ENCODE assay signal across 8 cellular contexts in the genomic region with DNA sequence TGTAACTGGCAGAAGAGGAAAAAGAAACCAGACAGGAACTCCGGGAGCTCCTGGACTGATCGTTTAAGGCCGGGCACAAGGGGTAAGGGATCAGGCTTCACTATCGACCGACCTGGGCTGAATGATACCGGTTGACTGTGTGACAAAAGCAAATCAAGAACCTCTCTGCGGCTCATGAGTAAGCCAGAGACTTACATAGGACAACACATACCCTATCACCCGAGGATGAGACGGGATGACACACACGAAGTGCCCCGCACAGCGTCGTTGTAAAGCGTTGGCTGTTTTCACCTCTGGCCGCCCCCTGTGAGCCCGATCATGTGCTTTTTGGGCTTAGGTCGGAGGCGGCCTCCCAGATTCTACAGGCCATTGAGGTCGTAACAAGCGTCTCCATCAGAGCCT. TPM values are rescaled to one million over a fixed set of nuclear protein-coding genes. Genes with fewer than 3 reads are reported as not detected.
DNase-seq lines count a peak whose midpoint lies in the region; ATAC-seq and TF ChIP-seq lines count a peak whose summit lies in the region.

No MANE protein-coding gene starts in this region.

- no peaks in the 10 kb centered on the region for H3K36me3 Mint-ChIP-seq in progenitor cell of endocrine pancreas (ENCODE audit: insufficient read depth)

- H3K4me1 ChIP-seq in MM.1S (ENCODE audit: low read length): 0 out of 2 replicates have a peak, but pooled peaks cover 9% of the 10 kb centered on the region
- no peaks in the 10 kb centered on the region for H3K4me1 ChIP-seq in aorta (ENCODE audit: control insufficient read depth in 1 of 2, insufficient read depth in 2 of 2, low read length in 2 of 2)

- H3K27me3 ChIP-seq in MM.1S (replicated peaks; ENCODE audit: insufficient read depth, low read length): no peaks in the 10 kb centered on the region
- H3K27me3 ChIP-seq in aorta (ENCODE audit: control insufficient read depth in 1 of 2, insufficient read depth in 2 of 2, low read length in 1 of 2): no peaks in the 10 kb centered on the region

- peak overlapping the region; percentile 72 for H2AFZ ChIP-seq in MM.1S (ENCODE audit: low read length)

- H3F3A ChIP-seq in MM.1S (ENCODE audit: insufficient read depth, low read length): peaks cover 24% of the 10 kb centered on the region

- H3K9ac ChIP-seq in MM.1S (ENCODE audit: low read length): peak overlapping the region; percentile 10; the same call in 1 of the 2 replicates

- H3K9me3 ChIP-seq in MM.1S (replicated peaks; ENCODE audit: insufficient read depth, low read length): no peaks in the 10 kb centered on the region
- H3K9me3 ChIP-seq in aorta (ENCODE audit: control insufficient read depth, low read length): no peaks in the 10 kb centered on the region

- DNase-seq in activated CD8-positive, alpha-beta memory T cell treated with anti-CD3 and anti-CD28 coated beads for 1 hour (ENCODE audit: extremely low read depth in 1 of 2, low read depth in 1 of 2): peak; percentile 42 to 53
- no peak for DNase-seq in activated CD8-positive, alpha-beta memory T cell treated with anti-CD3 and anti-CD28 coated beads for 24 hours
- DNase-seq in MM.1S (no peak), fibroblast of mammary gland (ENCODE audit: low read depth) (peak; percentile 37), progenitor cell of endocrine pancreas (ENCODE audit: low spot score, unreplicated experiment) (peak; percentile 22), aorta (no peak), NCI-H2196 treated with DMSO at 0.1 percent for 48 hours (lab: John Stamatoyannopoulos, UW; ENCODE audit: unreplicated experiment) (no peak)
- DNase-seq in activated T-cell treated with anti-CD3 and anti-CD28 coated beads, Interleukin-2, amount 50 U/mL, for 48 hours: peak; percentile 82 to 85

- H3K4me1 Mint-ChIP-seq in progenitor cell of endocrine pancreas (ENCODE audit: low read depth): peaks cover 37% of the 10 kb centered on the region

- peak overlapping the region; percentile 98 for H3K27ac Mint-ChIP-seq in progenitor cell of endocrine pancreas

- H3K27me3 Mint-ChIP-seq in progenitor cell of endocrine pancreas: no peaks in the 10 kb centered on the region

- no peaks in the 10 kb centered on the region for H3K36me3 ChIP-seq in MM.1S (replicated peaks; ENCODE audit: insufficient read depth, low read length)
- H3K36me3 ChIP-seq in aorta (ENCODE audit: control insufficient read depth in 1 of 2, insufficient read depth in 2 of 2, low read length in 1 of 2): no peaks in the 10 kb centered on the region

- peak overlapping the region; percentile 44; the same call in 1 of the 2 replicates for H3K4me2 ChIP-seq in MM.1S (ENCODE audit: low read depth, low read length)

- peak overlapping the region; percentile 50; the same call in 1 of the 2 replicates for H3K4me3 ChIP-seq in MM.1S (ENCODE audit: low read length)
- H3K4me3 ChIP-seq in fibroblast of mammary gland (ENCODE audit: control insufficient read depth, low read depth, low read length): peak overlapping the region; percentile 26
- no peak overlapping the region for H3K4me3 ChIP-seq in aorta (ENCODE audit: low read length in 2 of 2)

- H3K79me2 ChIP-seq in MM.1S (ENCODE audit: low read length): peaks cover 36% of the 10 kb centered on the region

- H3K9me2 ChIP-seq in MM.1S (replicated peaks; ENCODE audit: insufficient read depth, low read length): no peaks in the 10 kb centered on the region

- H4K20me1 ChIP-seq in MM.1S (ENCODE audit: insufficient read depth, low read length): no peaks in the 10 kb centered on the region

- peak overlapping the region; percentile 80 for H3K4me3 Mint-ChIP-seq in progenitor cell of endocrine pancreas (ENCODE audit: low read depth)

- no peaks in the 10 kb centered on the region for H3K9me3 Mint-ChIP-seq in progenitor cell of endocrine pancreas (ENCODE audit: low read depth)

- intact Hi-C loops in aorta (cut with DNase I): loop anchor here in 1 of 2 donors (5.0 kb wide), 1 partner anchor 35 kb away; the partner anchor contains the start of gene RAB5IF

- H3K27ac ChIP-seq in MM.1S (ENCODE audit: low read length) (no peak overlapping the region; the same call in 1 of the 2 replicates), aorta (ENCODE audit: low read depth in 1 of 2, low read length in 2 of 2) (peak overlapping the region; percentile 46)

- peak; percentile 20 for ATAC-seq in aorta (ENCODE audit: low FRiP score)

- WGBS in aorta, 2 donors: 22 to 23% methylated on average over 20 of the region's 20 CpGs

- TF ChIP-seq CTCF in MM.1S (IDR thresholded peaks at IDR 0.05; ENCODE audit: low read length) (no peak), fibroblast of mammary gland (conservative IDR thresholded peaks at IDR 0.05; ENCODE audit: control insufficient read depth, insufficient read depth, low read depth, low read length) (no peak), progenitor cell of endocrine pancreas (IDR thresholded peaks at IDR 0.05; ENCODE audit: unreplicated experiment) (no peak)

RNA-seq across cellular contexts. Expression of gene TGIF2, which starts 0.7 kb away (rescaled TPM):
- total RNA-seq in progenitor cell of endocrine pancreas: 121 and 140 TPM in 2 replicates
- 10 to 100 TPM; 11.8 to 12.8 TPM for total RNA-seq in aorta
- polyA plus RNA-seq in aorta: 1 to 10 TPM; 3.6 to 5.3 TPM

RNA-seq across cellular contexts. Expression of gene MYL9, which starts 31.4 kb away (rescaled TPM):
- 31.0 and 46.0 TPM in 2 replicates for total RNA-seq in progenitor cell of endocrine pancreas
- 1,000 to 10,000 TPM; 2,086 to 3,222 TPM for total RNA-seq in aorta
- polyA plus RNA-seq in aorta: 1,000 to 10,000 TPM; 1,693 to 2,621 TPM

RNA-seq across cellular contexts. Expression of gene RAB5IF, which starts 32.9 kb away (rescaled TPM):
- 58.8 and 59.6 TPM in 2 replicates for total RNA-seq in progenitor cell of endocrine pancreas
- 10 to 100 TPM; 39.8 to 48.1 TPM for total RNA-seq in aorta
- polyA plus RNA-seq in aorta: 10 to 100 TPM; 52.1 to 71.0 TPM

Comparison
In these comparisons a context has a peak if more than half of its experiments do, and no peak if none do; other contexts are left out.
1. DNase-seq: peak in activated CD8-positive, alpha-beta memory T cell treated with anti-CD3 and anti-CD28 coated beads for 1 hour (2 of 2), activated T-cell treated with anti-CD3 and anti-CD28 coated beads, Interleukin-2, amount 50 U/mL, for 48 hours (2 of 2), fibroblast of mammary gland (single experiment) and progenitor cell of endocrine pancreas (single experiment); none in activated CD8-positive, alpha-beta memory T cell treated with anti-CD3 and anti-CD28 coated beads for 24 hours (single experiment), MM.1S (single experiment), aorta (0 of 2) and NCI-H2196 treated with DMSO at 0.1 percent for 48 hours (single experiment).
2. H3K4me3 ChIP-seq: peak in MM.1S (single experiment) and fibroblast of mammary gland (single experiment); none in aorta (0 of 2).
3. RNA of gene MYL9, which starts 31.4 kb away (total RNA-seq): 2,086 to 3,222 TPM in aorta; 31.0 to 46.0 TPM in progenitor cell of endocrine pancreas; every median in the first group is over 10 times any median in the second.